Comparison of ENCODE assay signal across 16 cellular contexts in genomic region chr3:13865106-13865505, GRCh38. TPM values are rescaled to one million over a fixed set of nuclear protein-coding genes. Genes with fewer than 3 reads are reported as not detected.
A peak's percentile ranks its signal among the peaks of the same experiment; 100 is the strongest.
DNase-seq lines count a peak whose midpoint lies in the region; ATAC-seq and TF ChIP-seq lines count a peak whose summit lies in the region.
"Had no signal": no experiment of that assay in that cellular context is flagged by ENCODE, and none has a peak within 500 bp of the region (broad histone marks: within the 10 kb centered on the region; RNA-seq: fewer than 3 reads in every experiment).

No MANE protein-coding gene starts in this region.

- peak overlapping the region; percentile 90 for H3K27ac Mint-ChIP-seq in activated CD4-positive, alpha-beta T cell treated with anti-CD3 and anti-CD28 coated beads, Interleukin-2, amount 10 ng/mL, durations not matched to agents 24 days and 14 days
- H3K27ac Mint-ChIP-seq in CD4-positive, alpha-beta T cell = peak overlapping the region; percentile 94
- H3K27ac Mint-ChIP-seq in activated CD4-positive, alpha-beta memory T cell treated with anti-CD3 and anti-CD28 coated beads for 36 hours = peak overlapping the region; percentile 83
- peak overlapping the region; percentile 81 to 99 (median 95) for H3K27ac Mint-ChIP-seq in naive thymus-derived CD8-positive, alpha-beta T cell

- CTCF ChIA-PET in CD4-positive, alpha-beta T cell (lab: Charles Lee) = interaction anchor here (3.2 kb wide), 1 partner anchor 16 kb away, joined by 24 read pairs; the partner anchor contains the start of gene WNT7A
- CTCF ChIA-PET in activated CD4-positive, alpha-beta memory T cell treated with anti-CD3 and anti-CD28 coated beads for 36 hours (lab: Charles Lee) = interaction anchor here (1.2 to 4.4 kb wide), 5 partner anchors 15 to 210 kb away, joined by 4 to 35 read pairs (median 5); partner anchors contain the start of gene WNT7A

- H3K27me3 ChIP-seq in CD4-positive, alpha-beta T cell (ENCODE audit: control insufficient read depth, insufficient read depth, low read length) = peaks cover under 1% of the 10 kb centered on the region
- H3K27me3 ChIP-seq: BLaER1 treated with 17β-estradiol and CSF1 and Interleukin-3, amounts not matched to agents 10 nM and 100 nM had no signal

- ATAC-seq in CD4-positive, alpha-beta T cell (ENCODE audit: poor library complexity) = no peak
- ATAC-seq in naive thymus-derived CD8-positive, alpha-beta T cell = no peak
- ATAC-seq in HG02642 (IDR thresholded peaks at IDR 0.05; ENCODE audit: poor library complexity, unreplicated experiment) = no peak
- ATAC-seq: HepG2 had no signal

- POLR2A ChIA-PET in CD4-positive, alpha-beta T cell (lab: Charles Lee) = interaction anchor here (1.1 to 4.1 kb wide), 4 partner anchors 14 to 537 kb away, joined by 3 to 59 read pairs (median 10); partner anchors contain the start of genes SLC6A6 and WNT7A
- POLR2A ChIA-PET in activated CD4-positive, alpha-beta memory T cell treated with anti-CD3 and anti-CD28 coated beads for 36 hours (lab: Charles Lee) = no interaction called here
- POLR2A ChIA-PET in naive thymus-derived CD8-positive, alpha-beta T cell (lab: Charles Lee) = interaction anchor here (1.2 to 6.5 kb wide), 2 partner anchors 14 to 313 kb away, joined by 3 to 69 read pairs; partner anchors contain the start of genes LSM3, WNT7A and XPC

- intact Hi-C loops in activated CD4-positive, alpha-beta T cell treated with anti-CD3 and anti-CD28 coated beads, Interleukin-2, amount 10 ng/mL, durations not matched to agents 24 days and 14 days (cut with micrococcal nuclease) = no loop called here
- intact Hi-C loops in CD4-positive, alpha-beta T cell (cut with DNase I, micrococcal nuclease) = no loop called here
- intact Hi-C loops in activated CD4-positive, alpha-beta memory T cell treated with anti-CD3 and anti-CD28 coated beads for 36 hours (cut with micrococcal nuclease) = loop anchor here (5.0 kb wide), 1 partner anchor 383 kb away; the partner anchor contains the start of gene HDAC11

- peak overlapping the region; percentile 16 for H3K4me3 Mint-ChIP-seq in activated CD4-positive, alpha-beta T cell treated with anti-CD3 and anti-CD28 coated beads, Interleukin-2, amount 10 ng/mL, durations not matched to agents 24 days and 14 days
- no peak overlapping the region for H3K4me3 Mint-ChIP-seq in CD4-positive, alpha-beta T cell
- H3K4me3 Mint-ChIP-seq in activated CD4-positive, alpha-beta memory T cell treated with anti-CD3 and anti-CD28 coated beads for 36 hours = no peak overlapping the region
- H3K4me3 Mint-ChIP-seq in naive thymus-derived CD8-positive, alpha-beta T cell = peak overlapping the region in 6 of 10 donors; percentile 17 to 82 (median 54)

- peaks cover 7% of the 10 kb centered on the region for H3K27me3 Mint-ChIP-seq in activated CD4-positive, alpha-beta T cell treated with anti-CD3 and anti-CD28 coated beads, Interleukin-2, amount 10 ng/mL, durations not matched to agents 24 days and 14 days
- no peaks in the 10 kb centered on the region for H3K27me3 Mint-ChIP-seq in CD4-positive, alpha-beta T cell
- no peaks in the 10 kb centered on the region for H3K27me3 Mint-ChIP-seq in activated CD4-positive, alpha-beta memory T cell treated with anti-CD3 and anti-CD28 coated beads for 36 hours
- peaks cover 0 to 5% (median 0%) of the 10 kb centered on the region in 5 donors for H3K27me3 Mint-ChIP-seq in naive thymus-derived CD8-positive, alpha-beta T cell

- no peak for TF ChIP-seq CTCF in CD4-positive, alpha-beta T cell (IDR thresholded peaks at IDR 0.05)

- no peak overlapping the region for H3K27ac ChIP-seq in CD4-positive, alpha-beta T cell (ENCODE audit: low read depth, low read length)
- H3K27ac ChIP-seq: BLaER1 treated with 17β-estradiol and CSF1 and Interleukin-3, amounts not matched to agents 10 nM and 100 nM had no signal

- H3K9me3 Mint-ChIP-seq in activated CD4-positive, alpha-beta T cell treated with anti-CD3 and anti-CD28 coated beads, Interleukin-2, amount 10 ng/mL, durations not matched to agents 24 days and 14 days = peaks cover 4% of the 10 kb centered on the region
- no peaks in the 10 kb centered on the region for H3K9me3 Mint-ChIP-seq in CD4-positive, alpha-beta T cell
- H3K9me3 Mint-ChIP-seq in activated CD4-positive, alpha-beta memory T cell treated with anti-CD3 and anti-CD28 coated beads for 36 hours = no peaks in the 10 kb centered on the region
- H3K9me3 Mint-ChIP-seq in naive thymus-derived CD8-positive, alpha-beta T cell = no peaks in the 10 kb centered on the region

- no peaks in the 10 kb centered on the region for H3K9me3 ChIP-seq in CD4-positive, alpha-beta T cell (ENCODE audit: control insufficient read depth, low read length)
- H3K9me3 ChIP-seq: Caco-2 had no signal

- peaks cover 2% of the 10 kb centered on the region for H3K36me3 Mint-ChIP-seq in activated CD4-positive, alpha-beta T cell treated with anti-CD3 and anti-CD28 coated beads, Interleukin-2, amount 10 ng/mL, durations not matched to agents 24 days and 14 days (ENCODE audit: low read depth)
- H3K36me3 Mint-ChIP-seq in CD4-positive, alpha-beta T cell (ENCODE audit: low read depth) = peaks cover 42% of the 10 kb centered on the region
- no peaks in the 10 kb centered on the region for H3K36me3 Mint-ChIP-seq in activated CD4-positive, alpha-beta memory T cell treated with anti-CD3 and anti-CD28 coated beads for 36 hours
- H3K36me3 Mint-ChIP-seq in naive thymus-derived CD8-positive, alpha-beta T cell = peaks cover 0 to 2% (median 0%) of the 10 kb centered on the region in 3 donors

- H3K4me1 Mint-ChIP-seq in activated CD4-positive, alpha-beta T cell treated with anti-CD3 and anti-CD28 coated beads, Interleukin-2, amount 10 ng/mL, durations not matched to agents 24 days and 14 days = peaks cover 37% of the 10 kb centered on the region
- peaks cover 65% of the 10 kb centered on the region for H3K4me1 Mint-ChIP-seq in CD4-positive, alpha-beta T cell (ENCODE audit: low read depth)
- H3K4me1 Mint-ChIP-seq in activated CD4-positive, alpha-beta memory T cell treated with anti-CD3 and anti-CD28 coated beads for 36 hours (ENCODE audit: low read depth) = peaks cover 51% of the 10 kb centered on the region
- peaks cover 30 to 72% (median 53%) of the 10 kb centered on the region in 4 donors for H3K4me1 Mint-ChIP-seq in naive thymus-derived CD8-positive, alpha-beta T cell

- no peak for DNase-seq in activated CD4-positive, alpha-beta T cell treated with anti-CD3 and anti-CD28 coated beads, Interleukin-2, amount 10 ng/mL, durations not matched to agents 24 days and 14 days
- no peak for DNase-seq in activated CD4-positive, alpha-beta T cell treated with anti-CD3 and anti-CD28 coated beads for 48 hours
- DNase-seq in CD4-positive, alpha-beta T cell = no peak
- no peak for DNase-seq in activated CD4-positive, alpha-beta memory T cell treated with anti-CD3 and anti-CD28 coated beads for 36 hours
- no peak for DNase-seq in naive thymus-derived CD8-positive, alpha-beta T cell
- no peak for DNase-seq in HUDEP-2 (lab: John Stamatoyannopoulos, UW; ENCODE audit: unreplicated experiment in 76 of 76)
- DNase-seq: Caco-2, DMS153, KG1, NCI-H1417 treated with DMSO at 0.1 percent for 48 hours, NCI-H1930, NCI-H69 had no signal

RNA-seq across cellular contexts. Expression of gene WNT7A, which starts 14.8 kb away (rescaled TPM):
- total RNA-seq in activated CD4-positive, alpha-beta T cell treated with anti-CD3 and anti-CD28 coated beads, Interleukin-2, amount 10 ng/mL, durations not matched to agents 24 days and 14 days = 0.05 TPM in 1 of 2 replicates, not detected in the other
- total RNA-seq in CD4-positive, alpha-beta T cell = 10 to 100 TPM; 22.4 to 24.7 TPM
- total RNA-seq in activated CD4-positive, alpha-beta memory T cell treated with anti-CD3 and anti-CD28 coated beads for 36 hours = under 1 TPM; 0.29 to 0.33 TPM
- total RNA-seq in naive thymus-derived CD8-positive, alpha-beta T cell = 1 to 10 TPM; 9.6 TPM
- 1 to 10 TPM in 2 of 3 donors, under 1 TPM in 1; 0.17 to 1.6 (median 1.3) TPM for polyA plus RNA-seq in naive thymus-derived CD8-positive, alpha-beta T cell
- total RNA-seq: H1, HepG2 had no signal
- polyA plus RNA-seq: HepG2 had no signal

Comparison
In these comparisons a context has a peak if more than half of its experiments do, and no peak if none do; other contexts are left out.
1. H3K4me3 Mint-ChIP-seq: peak in activated CD4-positive, alpha-beta T cell treated with anti-CD3 and anti-CD28 coated beads, Interleukin-2, amount 10 ng/mL, durations not matched to agents 24 days and 14 days (single experiment) and naive thymus-derived CD8-positive, alpha-beta T cell (6 of 10); none in CD4-positive, alpha-beta T cell (single experiment) and activated CD4-positive, alpha-beta memory T cell treated with anti-CD3 and anti-CD28 coated beads for 36 hours (single experiment).
2. RNA of gene WNT7A, which starts 14.8 kb away (total RNA-seq): 22.4 to 24.7 TPM in CD4-positive, alpha-beta T cell and 9.6 TPM in naive thymus-derived CD8-positive, alpha-beta T cell; 0.29 to 0.33 TPM in activated CD4-positive, alpha-beta memory T cell treated with anti-CD3 and anti-CD28 coated beads for 36 hours and 0.05 TPM in activated CD4-positive, alpha-beta T cell treated with anti-CD3 and anti-CD28 coated beads, Interleukin-2, amount 10 ng/mL, durations not matched to agents 24 days and 14 days; every median in the first group is over 4 times any median in the second.
3. Peak in every context shown above with its lines, with median percentiles within 50 percentile points of each other: H3K27ac Mint-ChIP-seq.